ENCODE assay signal across 1 cellular context in the genomic region with DNA sequence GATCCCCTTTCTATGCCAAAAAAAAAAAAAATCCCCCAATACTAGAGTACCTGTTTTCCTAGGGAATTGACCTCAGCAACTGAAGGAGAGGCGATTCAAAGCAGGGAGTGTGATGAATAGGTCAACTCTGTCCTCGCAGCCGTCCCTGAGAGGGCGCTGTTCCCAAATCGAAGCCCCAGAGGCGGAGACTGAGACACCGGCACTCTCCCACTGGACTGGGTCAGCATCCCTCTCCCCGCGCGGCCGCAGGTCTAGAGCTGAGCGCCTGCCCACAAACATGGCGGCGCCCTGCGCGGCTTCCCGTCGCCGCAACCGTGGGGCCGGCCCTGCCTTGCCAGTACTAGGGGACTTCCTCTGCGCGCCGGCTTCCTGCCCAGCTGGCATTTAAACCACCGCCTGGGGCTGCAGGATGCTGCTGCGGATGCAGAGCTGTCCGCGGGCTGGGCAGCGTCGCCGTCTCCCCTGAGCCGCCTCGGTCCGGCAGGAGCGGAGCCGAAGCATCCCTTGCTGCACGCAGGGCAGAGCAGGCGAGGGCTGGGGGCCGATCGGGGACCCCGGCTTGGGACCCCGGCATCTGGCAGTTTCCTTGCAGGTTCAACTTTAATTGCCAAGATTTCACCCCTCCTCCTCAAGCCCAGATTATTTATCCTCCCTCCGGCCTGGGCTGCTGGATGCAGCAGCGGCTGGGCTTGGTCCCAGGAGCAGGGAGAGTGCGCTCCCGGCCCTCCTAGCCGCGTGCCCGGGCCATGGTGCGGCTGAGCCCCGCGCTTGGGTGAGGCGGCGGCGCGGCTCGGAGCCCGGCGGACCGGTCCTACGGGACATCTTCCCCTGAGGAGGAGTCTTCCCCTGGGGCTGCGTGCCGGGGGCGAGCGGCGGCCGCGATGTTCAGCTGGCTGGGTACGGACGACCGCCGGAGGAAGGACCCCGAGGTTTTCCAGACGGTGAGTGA.
A peak's percentile ranks its signal among the peaks of the same experiment; 100 is the strongest.
TF ChIP-seq lines count a peak whose summit lies in the region.

EHD3 (plus strand) TSS at position 412 of the 949 bp plus-strand sequence; CDS start at position 882, 470 bp downstream.

TF ChIP-seq in IMR-90, 13 proteins besides CTCF, POLR2A, EP300 and RAD21 (continued from another document):
- TF ChIP-seq MAFK (IDR thresholded peaks at IDR 0.05; ENCODE audit: low read depth, low read length): 0 out of 2 replicates have a peak, but pooled peaks have one; percentile 0
- no peak for TF ChIP-seq NFE2L2 (IDR thresholded peaks at IDR 0.05; ENCODE audit: low read depth, low read length)
TF ChIP-seq in IMR-90: peak in this region for 3.
